Comparison of ENCODE assay signal across 8 cellular contexts in genomic region chr7:152394214-152394613, GRCh38. TPM values are rescaled to one million over a fixed set of nuclear protein-coding genes. Genes with fewer than 3 reads are reported as not detected.
DNase-seq lines count a peak whose midpoint lies in the region; ATAC-seq, FAIRE-seq and TF ChIP-seq lines count a peak whose summit lies in the region.
"Not testable (repeated sequence)": the region's sequence is repeated elsewhere in the genome, so short reads cannot be mapped to it uniquely, and the experiment has no call there.

No MANE protein-coding gene starts in this region.

- peaks cover 21% of the 10 kb centered on the region for H3K4me1 Mint-ChIP-seq in Caco-2 (ENCODE audit: low read depth, unreplicated experiment)

- not testable (repeated sequence) for H3K36me3 Mint-ChIP-seq in Caco-2 (ENCODE audit: insufficient read depth, unreplicated experiment)

- not testable (repeated sequence) for H3K9me2 ChIP-seq in SK-N-SH

- not testable (repeated sequence) for H3K9me3 Mint-ChIP-seq in Caco-2 (ENCODE audit: unreplicated experiment)

- ATAC-seq in foreskin keratinocyte (peak; percentile 86), left lung (peak; percentile 79), pancreas (peak; percentile 46 to 74 (median 74)), upper lobe of left lung (ENCODE audit: low FRiP score in 2 of 2) (peak; percentile 63 to 88)

- H3K79me2 ChIP-seq in SK-N-SH (ENCODE audit: insufficient read depth), result peaks cover 100% of the 10 kb centered on the region
- H3K79me2 ChIP-seq in mammary epithelial cell (ENCODE audit: insufficient read depth, low read length), result peaks cover 91% of the 10 kb centered on the region

- TF ChIP-seq POLR2A in upper lobe of left lung (IDR thresholded peaks at IDR 0.05), result not testable (repeated sequence)

- CTCF ChIA-PET in Caco-2 (lab: Charles Lee), result interaction anchor here (0.6 to 1.2 kb wide), 3 partner anchors 13 to 53 kb away, joined by 3 to 4 read pairs (median 3); partner anchors contain the start of gene KMT2C
- CTCF ChIA-PET in SK-N-SH (lab: Yijun Ruan, JAX), result interaction anchor here (0.5 to 1.6 kb wide), 11 partner anchors 10 to 284 kb away, joined by 3 to 5 read pairs (median 4); no protein-coding TSS in a partner anchor
- CTCF ChIA-PET in mammary epithelial cell (lab: Charles Lee; ENCODE audit: low non-redundant PET), result not testable (repeated sequence)

- dilution Hi-C loops in mammary epithelial cell (cut with HindIII; ENCODE audit: low sequenced_read_pairs), result not testable (repeated sequence)

- not testable (repeated sequence) for BruUV-seq in Caco-2 (replicated peaks; lab: Mats Ljungman, UMichigan); mammary epithelial cell (replicated peaks; lab: Mats Ljungman, UMichigan)

- H4K20me1 ChIP-seq in SK-N-SH (ENCODE audit: insufficient read depth), result peaks cover 97% of the 10 kb centered on the region
- not testable (repeated sequence) for H4K20me1 ChIP-seq in mammary epithelial cell (ENCODE audit: insufficient read depth, low read length)

- not testable (repeated sequence) for H2AFZ ChIP-seq in SK-N-SH (ENCODE audit: low read depth); mammary epithelial cell (ENCODE audit: low read depth, low read length)

- DNase-seq in Caco-2, result peak; percentile 66 to 68
- DNase-seq in HT-29 (ENCODE audit: low spot score), result peak; percentile 72
- peak; percentile 30 for DNase-seq in SK-N-SH
- DNase-seq in mammary epithelial cell, left lung, pancreas: not testable (repeated sequence)
- DNase-seq in foreskin keratinocyte, result peak in 1 of 2 donors; percentile 42
- DNase-seq in upper lobe of left lung, result peak in 1 of 2 donors; percentile 28

- TF ChIP-seq EP300 in SK-N-SH (IDR thresholded peaks at IDR 0.05; ENCODE audit: borderline replicate concordance in 1 of 2, low read depth in 1 of 2, low read length in 1 of 2); upper lobe of left lung (IDR thresholded peaks at IDR 0.05): not testable (repeated sequence)

- POLR2A ChIA-PET in Caco-2 (lab: Charles Lee); SK-N-SH (lab: Yijun Ruan, JAX): not testable (repeated sequence)

- H3K4me2 ChIP-seq in SK-N-SH; mammary epithelial cell (ENCODE audit: insufficient read depth, low read depth, low read length): not testable (repeated sequence)

- TF ChIP-seq CTCF in Caco-2 (IDR thresholded peaks at IDR 0.05; ENCODE audit: insufficient read depth in 1 of 2, low read depth in 1 of 2, low read length in 1 of 2, severe bottlenecking in 1 of 2, unreplicated experiment in 1 of 2) (peak; percentile 65 to 74), SK-N-SH (IDR thresholded peaks at IDR 0.05) (peak; percentile 58), mammary epithelial cell (conservative IDR thresholded peaks at IDR 0.05 in 1 of 2, IDR thresholded peaks at IDR 0.05 in 1 of 2; ENCODE audit: extremely low read depth in 1 of 2, insufficient read depth in 1 of 2, low read depth in 1 of 2, low read length in 2 of 2) (peak; percentile 27 to 56), foreskin keratinocyte (conservative IDR thresholded peaks at IDR 0.05) (peak; percentile 61), left lung (IDR thresholded peaks at IDR 0.05) (peak; percentile 37 to 44), pancreas (IDR thresholded peaks at IDR 0.05) (peak in 2 of 4 donors; percentile 23 to 37), upper lobe of left lung (IDR thresholded peaks at IDR 0.05) (peak in 4 of 6 experiments; percentile 21 to 46 (median 30))

- intact Hi-C loops in Caco-2 (cut with micrococcal nuclease; ENCODE audit: unreplicated experiment), result loop anchor here (5.0 kb wide), 1 partner anchor 52 kb away; no protein-coding TSS in a partner anchor
- intact Hi-C loops in mammary epithelial cell (cut with micrococcal nuclease); left lung (cut with DNase I); pancreas (cut with DNase I): not testable (repeated sequence)

- 0 out of 2 replicates have a peak, but pooled peaks have one; percentile 6 for TF ChIP-seq RAD21 in SK-N-SH (IDR thresholded peaks at IDR 0.05; ENCODE audit: low read length)

- H3K27me3 ChIP-seq in Caco-2 (replicated peaks; ENCODE audit: control insufficient read depth, insufficient read depth, low read length); SK-N-SH (ENCODE audit: insufficient read depth); mammary epithelial cell (ENCODE audit: insufficient read depth, low read length); foreskin keratinocyte; left lung; pancreas; upper lobe of left lung: not testable (repeated sequence)

- FAIRE-seq in pancreas (lab: Jason Lieb, UNC), result not testable (repeated sequence)

- H3K4me3 ChIP-seq in Caco-2 (ENCODE audit: low read depth, low read length); SK-N-SH (ENCODE audit: low read depth in 2 of 2, low read length in 1 of 2); mammary epithelial cell (replicated peaks in 1 of 3; ENCODE audit: insufficient read depth in 1 of 3, low read depth in 2 of 3, low read length in 3 of 3); left lung; pancreas; upper lobe of left lung: not testable (repeated sequence)

- not testable (repeated sequence) for H3K27ac ChIP-seq in SK-N-SH (ENCODE audit: low read depth in 2 of 2, low read length in 1 of 2); mammary epithelial cell (ENCODE audit: insufficient read depth, low read depth, low read length); foreskin keratinocyte; left lung; pancreas; upper lobe of left lung

- not testable (repeated sequence) for H3F3A ChIP-seq in SK-N-SH (replicated peaks; ENCODE audit: insufficient read depth)

- H3K9me3 ChIP-seq in Caco-2; SK-N-SH; mammary epithelial cell (replicated peaks; ENCODE audit: insufficient read depth, low read length); left lung; pancreas; upper lobe of left lung: not testable (repeated sequence)

- not testable (repeated sequence) for H3K9ac ChIP-seq in SK-N-SH; mammary epithelial cell (ENCODE audit: insufficient read depth, low read length)

- in situ Hi-C loops in mammary epithelial cell (cut with MboI; ENCODE audit: low sequenced_read_pairs in 2 of 2), result not testable (repeated sequence)

- not testable (repeated sequence) for H3K27me3 Mint-ChIP-seq in Caco-2 (ENCODE audit: insufficient read depth, unreplicated experiment)

- 55% methylated on average over 3 of the region's 3 CpGs for WGBS in SK-N-SH (ENCODE audit: low lambda C conversion rate)
- 57% methylated on average over 3 of the region's 3 CpGs for WGBS in mammary epithelial cell (ENCODE audit: low coverage, missing lambda C conversion rate)
- WGBS in pancreas, 2 donors, result 62 to 63% methylated on average over 3 of the region's 3 CpGs
- 50 to 53% methylated on average over 3 of the region's 3 CpGs for WGBS in upper lobe of left lung, 2 donors

- not testable (repeated sequence) for H3K4me3 Mint-ChIP-seq in Caco-2 (ENCODE audit: unreplicated experiment)

- not testable (repeated sequence) for H3K27ac Mint-ChIP-seq in Caco-2 (ENCODE audit: unreplicated experiment)

- H3K4me1 ChIP-seq in Caco-2; SK-N-SH (ENCODE audit: control insufficient read depth in 1 of 2, insufficient read depth in 2 of 2, low read depth in 1 of 2, low read length in 1 of 2); mammary epithelial cell (ENCODE audit: insufficient read depth, low read length); foreskin keratinocyte: not testable (repeated sequence)
- H3K4me1 ChIP-seq in left lung (peaks cover 9 to 42% of the 10 kb centered on the region in 2 donors), pancreas (peaks cover 10 to 22% (median 11%) of the 10 kb centered on the region in 3 donors), upper lobe of left lung (peaks cover 9 to 32% (median 20%) of the 10 kb centered on the region in 4 donors)

- not testable (repeated sequence) for H3K36me3 ChIP-seq in Caco-2 (ENCODE audit: control insufficient read depth, insufficient read depth, low read length); SK-N-SH (replicated peaks in 1 of 2; ENCODE audit: control insufficient read depth in 1 of 2, insufficient read depth in 2 of 2, low read length in 1 of 2); mammary epithelial cell (ENCODE audit: insufficient read depth, low read length); left lung; pancreas; upper lobe of left lung

TF ChIP-seq in SK-N-SH, 30 proteins besides CTCF, POLR2A, EP300 and RAD21:
- TF ChIP-seq TEAD4 (IDR thresholded peaks at IDR 0.05; ENCODE audit: borderline replicate concordance, insufficient read depth), result peak; percentile 31; the same call in 1 of the 2 replicates

RNA-seq across cellular contexts. Expression of gene KMT2C, which starts 41.6 kb away (rescaled TPM):
- total RNA-seq in Caco-2 (2022), result 59.5 and 71.1 TPM in 2 replicates
- 25.4 and 35.0 TPM in 2 replicates for total RNA-seq in HT-29 (2014; rRNA removed; shearing (Covaris generic))
- 8.0 and 9.7 TPM in 2 replicates for polyA plus RNA-seq in SK-N-SH (2012; rRNA removed)
- polyA plus RNA-seq in SK-N-SH (2012; cell fraction: cytosol; rRNA removed), result 7.1 and 8.4 TPM in 2 replicates
- 14.7 and 25.2 TPM in 2 replicates for polyA plus RNA-seq in SK-N-SH (2012; cell fraction: nucleus; rRNA removed)
- total RNA-seq in mammary epithelial cell, result 10 to 100 TPM; 38.0 to 40.4 TPM
- 7.2 TPM for polyA plus RNA-seq in mammary epithelial cell
- polyA minus RNA-seq in mammary epithelial cell, result 122 TPM
- total RNA-seq in foreskin keratinocyte, result 19.7 and 20.4 TPM in 2 replicates
- 1.1 and 1.4 TPM in 2 replicates for polyA plus RNA-seq in foreskin keratinocyte
- 10 to 100 TPM; 67.8 to 91.4 TPM for total RNA-seq in left lung
- 10 to 100 TPM; 43.7 to 64.1 (median 54.4) TPM for total RNA-seq in pancreas
- polyA plus RNA-seq in pancreas, result 10 to 100 TPM; 10.1 to 13.3 TPM
- total RNA-seq in upper lobe of left lung, result 100 to 1,000 TPM in 1 of 6 donors, 10 to 100 TPM in 5; 60.5 to 108 (median 85.0) TPM
